ENCODE assay signal across 12 cellular contexts in genomic region chr17:4965311-4965986, GRCh38. TPM values are rescaled to one million over a fixed set of nuclear protein-coding genes. Genes with fewer than 3 reads are reported as not detected.
DNase-seq lines count a peak whose midpoint lies in the region; ATAC-seq and TF ChIP-seq lines count a peak whose summit lies in the region.
"Had no signal": no experiment of that assay in that cellular context is flagged by ENCODE, and none has a peak within 500 bp of the region (broad histone marks: within the 10 kb centered on the region; RNA-seq: fewer than 3 reads in every experiment).

No MANE protein-coding gene starts in this region.

- H2BK20ac ChIP-seq in IMR-90 (ENCODE audit: low read depth, low read length): no peak overlapping the region

- H2AFZ ChIP-seq in IMR-90 (replicated peaks; ENCODE audit: low read length, poor library complexity) (no peak overlapping the region), smooth muscle cell (ENCODE audit: low read depth) (no peak overlapping the region)

- H3K9ac ChIP-seq in IMR-90 (ENCODE audit: low read depth, low read length) (no peak overlapping the region), endodermal cell (ENCODE audit: extremely low read depth, low read length, poor library complexity, severe bottlenecking) (no peak overlapping the region), smooth muscle cell (ENCODE audit: low read depth) (no peak overlapping the region)

- H3K18ac ChIP-seq in IMR-90 (ENCODE audit: low read depth, low read length): no peak overlapping the region

- H3K4me3 Mint-ChIP-seq in activated T-cell treated with anti-CD3 and anti-CD28 coated beads, Interleukin-2, amount 50 U/mL, for 24 hours: peak overlapping the region; percentile 46
- H3K4me3 Mint-ChIP-seq in endodermal cell: no peak overlapping the region

- H4K91ac ChIP-seq in IMR-90 (ENCODE audit: insufficient read depth, low read depth, low read length): no peak overlapping the region

- peak overlapping the region; percentile 53 for H3K27ac Mint-ChIP-seq in activated T-cell treated with anti-CD3 and anti-CD28 coated beads, Interleukin-2, amount 50 U/mL, for 24 hours
- H3K27ac Mint-ChIP-seq in endodermal cell: peak overlapping the region; percentile 55

- TF ChIP-seq CTCF in IMR-90 (conservative IDR thresholded peaks at IDR 0.05; ENCODE audit: low read depth, low read length) (no peak), endodermal cell (conservative IDR thresholded peaks at IDR 0.05) (no peak), smooth muscle cell (IDR thresholded peaks at IDR 0.05; ENCODE audit: borderline replicate concordance, insufficient read depth, poor library complexity, severe bottlenecking) (no peak)

- H4K8ac ChIP-seq in IMR-90 (ENCODE audit: low read depth in 2 of 2, low read length in 2 of 2): no peak overlapping the region; a peak in 1 of 4 replicates

- no peak for TF ChIP-seq RAD21 in IMR-90 (IDR thresholded peaks at IDR 0.05; ENCODE audit: low read length)

- in situ Hi-C loops in IMR-90 (cut with MboI; ENCODE audit: low sequenced_read_pairs): no loop called here

- H3K9me1 ChIP-seq in IMR-90 (ENCODE audit: insufficient read depth, low read length): peaks cover 14% of the 10 kb centered on the region

- no TSS peak for BruUV-seq in IMR-90 (replicated peaks; lab: Mats Ljungman, UMichigan)

- no peak overlapping the region for H2BK5ac ChIP-seq in IMR-90 (ENCODE audit: low read depth, low read length, poor library complexity, severe bottlenecking)

- no peaks in the 10 kb centered on the region for H3K27me3 ChIP-seq in IMR-90 (ENCODE audit: control insufficient read depth, insufficient read depth, low read length)
- no peaks in the 10 kb centered on the region for H3K27me3 ChIP-seq in endodermal cell (ENCODE audit: control insufficient read depth, insufficient read depth, low read length, poor library complexity, severe bottlenecking)
- no peaks in the 10 kb centered on the region for H3K27me3 ChIP-seq in smooth muscle cell (ENCODE audit: low read depth)

- intact Hi-C loops in IMR-90 (cut with micrococcal nuclease): loop anchor here (5.0 kb wide), 1 partner anchor 58 kb away; no protein-coding TSS in a partner anchor

- H3K4me1 Mint-ChIP-seq in activated T-cell treated with anti-CD3 and anti-CD28 coated beads, Interleukin-2, amount 50 U/mL, for 24 hours (ENCODE audit: low read depth): peaks cover 33% of the 10 kb centered on the region
- H3K4me1 Mint-ChIP-seq in endodermal cell: peaks cover 21% of the 10 kb centered on the region

- dilution Hi-C loops in IMR-90 (cut with HindIII; ENCODE audit: low sequenced_read_pairs, unreplicated experiment): no loop called here

- no peak overlapping the region for H4K5ac ChIP-seq in IMR-90 (ENCODE audit: low read depth, low read length)

- no peak overlapping the region for H3K23ac ChIP-seq in IMR-90 (ENCODE audit: low read depth, low read length)

- peak; percentile 32; the same call in 1 of the 2 replicates for TF ChIP-seq POLR2A in IMR-90 (IDR thresholded peaks at IDR 0.05; ENCODE audit: low read depth, low read length)

- ATAC-seq in IMR-90 (ENCODE audit: low read depth) (no peak), GM18868 (IDR thresholded peaks at IDR 0.05; ENCODE audit: unreplicated experiment) (no peak), HG03342 (IDR thresholded peaks at IDR 0.05; ENCODE audit: unreplicated experiment) (no peak)

- H3K36me3 Mint-ChIP-seq in activated T-cell treated with anti-CD3 and anti-CD28 coated beads, Interleukin-2, amount 50 U/mL, for 24 hours (ENCODE audit: low read depth): peaks cover 24% of the 10 kb centered on the region
- peaks cover 29% of the 10 kb centered on the region for H3K36me3 Mint-ChIP-seq in endodermal cell (ENCODE audit: low read depth)

- peak overlapping the region; percentile 28; the same call in 1 of the 2 replicates for H2AK5ac ChIP-seq in IMR-90 (ENCODE audit: low read depth, low read length)

- peaks cover 11% of the 10 kb centered on the region for H3F3A ChIP-seq in smooth muscle cell (ENCODE audit: low read depth)

- no peaks in the 10 kb centered on the region for H3K27me3 Mint-ChIP-seq in activated T-cell treated with anti-CD3 and anti-CD28 coated beads, Interleukin-2, amount 50 U/mL, for 24 hours
- no peaks in the 10 kb centered on the region for H3K27me3 Mint-ChIP-seq in endodermal cell (ENCODE audit: insufficient read depth)

- CTCF ChIA-PET in IMR-90 (lab: Yijun Ruan, JAX): no interaction called here

- H3K79me2 ChIP-seq in smooth muscle cell (ENCODE audit: low read depth): peaks cover 33% of the 10 kb centered on the region

- DNase-seq in activated T-cell treated with anti-CD3 and anti-CD28 coated beads, Interleukin-2, amount 50 U/mL, for 24 hours: no peak
- DNase-seq in activated T-cell treated with anti-CD3 and anti-CD28 coated beads, Interleukin-2, amount 50 U/mL, for 48 hours: no peak
- no peak for DNase-seq in IMR-90
- DNase-seq in endodermal cell: no peak
- DNase-seq in smooth muscle cell (lab: John Stamatoyannopoulos, UW; ENCODE audit: unreplicated experiment): no peak
- no peak for DNase-seq in AML-193 (lab: John Stamatoyannopoulos, UW)
- DNase-seq: activated effector memory CD4-positive, alpha-beta T cell treated with Interleukin-2 at 50 U/mL for 16 hours; NCI-H1092; stimulated activated CD4-positive, alpha-beta T cell treated with anti-CD3 and anti-CD28 coated beads, Interleukin-4, amount 100 ng/mL, for 4 hours had no signal

- peaks cover 15% of the 10 kb centered on the region for H3K36me3 ChIP-seq in IMR-90 (ENCODE audit: control insufficient read depth, insufficient read depth, low read length)
- peaks cover 34% of the 10 kb centered on the region for H3K36me3 ChIP-seq in endodermal cell (ENCODE audit: control insufficient read depth, insufficient read depth, low read length)
- H3K36me3 ChIP-seq in smooth muscle cell (ENCODE audit: low read depth): no peaks in the 10 kb centered on the region

- no peak overlapping the region for H3K4me3 ChIP-seq in IMR-90 (ENCODE audit: insufficient read depth, low read depth, low read length)
- no peak overlapping the region for H3K4me3 ChIP-seq in endodermal cell (ENCODE audit: low read length)
- H3K4me3 ChIP-seq in smooth muscle cell: no peak overlapping the region

- H3K4me2 ChIP-seq in IMR-90 (ENCODE audit: low read depth, low read length) (no peak overlapping the region), smooth muscle cell (peak overlapping the region; percentile 97)

- no peak overlapping the region for H2BK15ac ChIP-seq in IMR-90 (ENCODE audit: low read depth, low read length)

- 100% methylated on average over 2 of the region's 15 CpGs; no CpG with 5 or more reads in 1 of the 2 experiments for WGBS in IMR-90 (ENCODE audit: extremely low coverage in 2 of 2, insufficient read length in 1 of 2), 2 experiments
- WGBS in endodermal cell (ENCODE audit: insufficient coverage in 1 of 2, insufficient read length in 1 of 2), 2 experiments: 95 to 96% methylated on average over 8 to 12 of the region's 15 CpGs
- 98% methylated on average over 15 of the region's 15 CpGs for WGBS in smooth muscle cell (ENCODE audit: low lambda C conversion rate)

- H3K9me3 ChIP-seq in IMR-90 (ENCODE audit: control insufficient read depth, insufficient read depth, low read length) (no peaks in the 10 kb centered on the region), endodermal cell (ENCODE audit: control insufficient read depth, low read length) (peaks cover 5% of the 10 kb centered on the region), smooth muscle cell (replicated peaks; ENCODE audit: low read depth) (no peaks in the 10 kb centered on the region)
- H3K9me3 ChIP-seq: prostate gland had no signal

- H3K56ac ChIP-seq in IMR-90 (ENCODE audit: extremely low read depth, insufficient read depth, low read length): no peak overlapping the region

- H2AK9ac ChIP-seq in IMR-90 (replicated peaks; ENCODE audit: low read depth, low read length, poor library complexity): no peak overlapping the region

- no peak overlapping the region for H3K27ac ChIP-seq in IMR-90 (ENCODE audit: insufficient read depth, low read length)
- H3K27ac ChIP-seq in endodermal cell (ENCODE audit: low read depth, low read length): no peak overlapping the region
- H3K27ac ChIP-seq in smooth muscle cell (ENCODE audit: low read depth): peak overlapping the region; percentile 94

- H3K4ac ChIP-seq in IMR-90 (ENCODE audit: low read depth, low read length): no peak overlapping the region

- H4K20me1 ChIP-seq in IMR-90 (ENCODE audit: insufficient read depth, low read length) (peaks cover 3% of the 10 kb centered on the region; the same call in 1 of the 2 replicates), smooth muscle cell (ENCODE audit: low read depth) (peaks cover 12% of the 10 kb centered on the region)

- no peak overlapping the region for H2BK120ac ChIP-seq in IMR-90 (ENCODE audit: low read depth, low read length)

- no peak overlapping the region for H3K14ac ChIP-seq in IMR-90 (replicated peaks; ENCODE audit: low read depth, low read length)

- H3K9me3 Mint-ChIP-seq in activated T-cell treated with anti-CD3 and anti-CD28 coated beads, Interleukin-2, amount 50 U/mL, for 24 hours: peaks cover 5% of the 10 kb centered on the region
- peaks cover 12% of the 10 kb centered on the region for H3K9me3 Mint-ChIP-seq in endodermal cell

- POLR2A ChIA-PET in IMR-90 (lab: Charles Lee; ENCODE audit: unreplicated experiment): interaction anchor here (1.1 to 3.0 kb wide), 3 partner anchors 8 to 26 kb away, joined by 3 to 19 read pairs (median 14); partner anchors contain the start of genes PFN1, RNF167 and SLC25A11

- peaks cover 14 to 57% of the 10 kb centered on the region in 2 experiments for H3K79me1 ChIP-seq in IMR-90 (ENCODE audit: low read depth in 1 of 2, low read length in 2 of 2)

- H3K4me1 ChIP-seq in IMR-90 (ENCODE audit: control insufficient read depth, insufficient read depth, low read length) (peaks cover 14% of the 10 kb centered on the region), endodermal cell (ENCODE audit: control insufficient read depth, insufficient read depth, low read length) (peaks cover 6% of the 10 kb centered on the region), smooth muscle cell (ENCODE audit: low read depth) (peaks cover 9% of the 10 kb centered on the region)

RNA-seq across cellular contexts. Expression of gene SPAG7, which starts 2.2 kb away (rescaled TPM):
- 50.2 and 52.2 TPM in 2 replicates for total RNA-seq in IMR-90 (2012; rRNA removed)
- 108 and 115 TPM in 2 replicates for polyA plus RNA-seq in IMR-90 (2012; rRNA removed)
- polyA plus RNA-seq in IMR-90 (2012; cell fraction: cytosol; rRNA removed): 71.1 and 79.9 TPM in 2 replicates
- 353 and 581 TPM in 2 replicates for polyA plus RNA-seq in IMR-90 (2012; cell fraction: nucleus; rRNA removed; ENCODE audit: low replicate concordance)
- 10 to 100 TPM; 81.1 to 84.4 TPM for total RNA-seq in endodermal cell
- 92.8 TPM for polyA plus RNA-seq in endodermal cell (2013, experiment 1 of 2)
- polyA plus RNA-seq in endodermal cell (2013, experiment 2 of 2): 92.8 TPM
- 59.8 and 70.7 TPM in 2 replicates for total RNA-seq in smooth muscle cell
- 187 and 192 TPM in 2 replicates for polyA plus RNA-seq in smooth muscle cell

RNA-seq across cellular contexts. Expression of gene ENO3, which starts 14.5 kb away (rescaled TPM):
- total RNA-seq in IMR-90 (2012; rRNA removed) (1.4 TPM in 2 replicates), endodermal cell (10 to 100 TPM; 34.1 to 53.6 TPM), smooth muscle cell (2.4 and 5.9 TPM in 2 replicates)
- polyA plus RNA-seq in IMR-90 (2012; rRNA removed) (4.2 and 5.1 TPM in 2 replicates), smooth muscle cell (13.1 and 14.5 TPM in 2 replicates)
- 1.6 and 2.8 TPM in 2 replicates for polyA plus RNA-seq in IMR-90 (2012; cell fraction: cytosol; rRNA removed)
- 52.7 and 54.4 TPM in 2 replicates for polyA plus RNA-seq in IMR-90 (2012; cell fraction: nucleus; rRNA removed; ENCODE audit: low replicate concordance)
- polyA plus RNA-seq in endodermal cell (2013, experiment 1 of 2): 57.3 TPM
- 57.5 TPM for polyA plus RNA-seq in endodermal cell (2013, experiment 2 of 2)

RNA-seq across cellular contexts. Expression of gene PFN1, which starts 17.1 kb away (rescaled TPM):
- total RNA-seq in IMR-90 (2012; rRNA removed) (348 and 432 TPM in 2 replicates), endodermal cell (100 to 1,000 TPM; 880 to 935 TPM), smooth muscle cell (681 and 838 TPM in 2 replicates)
- polyA plus RNA-seq in IMR-90 (2012; rRNA removed) (1,671 and 2,152 TPM in 2 replicates), smooth muscle cell (1,482 and 1,485 TPM in 2 replicates)
- polyA plus RNA-seq in IMR-90 (2012; cell fraction: cytosol; rRNA removed): 2,723 and 2,770 TPM in 2 replicates
- 690 and 857 TPM in 2 replicates for polyA plus RNA-seq in IMR-90 (2012; cell fraction: nucleus; rRNA removed; ENCODE audit: low replicate concordance)
- polyA plus RNA-seq in endodermal cell (2013, experiment 1 of 2): 762 TPM
- polyA plus RNA-seq in endodermal cell (2013, experiment 2 of 2): 742 TPM

RNA-seq across cellular contexts. Expression of gene CAMTA2, which starts 22.0 kb away (rescaled TPM):
- total RNA-seq in IMR-90 (2012; rRNA removed) (1.4 TPM in 2 replicates), endodermal cell (10 to 100 TPM; 13.6 to 24.8 TPM), smooth muscle cell (5.1 and 11.8 TPM in 2 replicates)
- polyA plus RNA-seq in IMR-90 (2012; rRNA removed) (54.7 and 59.7 TPM in 2 replicates), smooth muscle cell (26.2 and 33.0 TPM in 2 replicates)
- polyA plus RNA-seq in IMR-90 (2012; cell fraction: cytosol; rRNA removed): 37.1 and 49.2 TPM in 2 replicates
- polyA plus RNA-seq in IMR-90 (2012; cell fraction: nucleus; rRNA removed; ENCODE audit: low replicate concordance): 375 and 891 TPM in 2 replicates
- polyA plus RNA-seq in endodermal cell (2013, experiment 1 of 2): 14.6 TPM
- polyA plus RNA-seq in endodermal cell (2013, experiment 2 of 2): 14.7 TPM

RNA-seq across cellular contexts. Expression of gene RNF167, which starts 25.4 kb away (rescaled TPM):
- total RNA-seq in IMR-90 (2012; rRNA removed) (13.1 and 13.3 TPM in 2 replicates), endodermal cell (100 to 1,000 TPM; 120 to 123 TPM), smooth muscle cell (23.7 and 39.6 TPM in 2 replicates)
- polyA plus RNA-seq in IMR-90 (2012; rRNA removed) (79.5 and 83.6 TPM in 2 replicates), smooth muscle cell (59.4 and 61.6 TPM in 2 replicates)
- polyA plus RNA-seq in IMR-90 (2012; cell fraction: cytosol; rRNA removed): 41.9 and 55.4 TPM in 2 replicates
- 69.1 and 86.3 TPM in 2 replicates for polyA plus RNA-seq in IMR-90 (2012; cell fraction: nucleus; rRNA removed; ENCODE audit: low replicate concordance)
- 106 TPM for polyA plus RNA-seq in endodermal cell (2013, experiment 1 of 2)
- 87.5 TPM for polyA plus RNA-seq in endodermal cell (2013, experiment 2 of 2)
